In the genomic region with DNA sequence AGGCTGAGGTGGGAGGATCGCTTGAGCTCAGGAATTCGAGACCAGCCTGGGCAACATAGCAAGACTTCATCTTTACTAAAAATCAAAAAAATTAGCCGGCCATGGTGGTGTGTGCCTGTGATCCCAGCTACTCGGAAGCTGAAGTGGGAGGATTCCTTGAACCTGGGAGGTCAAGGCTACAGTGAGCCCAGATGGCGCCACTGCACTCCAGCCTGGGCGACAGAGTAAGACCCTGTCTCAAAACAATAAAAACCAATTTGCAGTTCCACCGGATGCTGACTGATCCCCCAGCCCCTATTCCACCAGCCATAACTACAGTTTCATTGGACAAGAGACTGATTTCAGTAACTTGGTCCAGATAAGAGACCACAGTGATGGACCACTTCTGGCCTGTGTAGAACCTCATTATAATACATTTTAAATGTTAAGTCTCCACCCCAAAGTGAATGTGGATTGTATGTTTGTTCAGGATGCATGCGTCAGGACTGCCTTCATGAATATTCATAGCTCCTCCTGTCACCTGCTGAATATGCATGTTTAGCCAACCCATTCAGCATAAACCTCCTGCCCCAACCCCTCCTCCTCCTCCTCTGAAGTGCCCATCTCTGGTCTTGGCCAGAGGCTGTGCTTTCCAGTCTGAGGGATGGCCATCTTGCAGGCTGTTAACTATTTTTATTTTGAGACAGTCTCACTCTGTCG, we compare ENCODE assay signal across 12 cellular contexts. TPM values are rescaled to one million over a fixed set of nuclear protein-coding genes. Genes with fewer than 3 reads are reported as not detected.
DNase-seq lines count a peak whose midpoint lies in the region; ATAC-seq, FAIRE-seq and TF ChIP-seq lines count a peak whose summit lies in the region.
"Had no signal": no experiment of that assay in that cellular context is flagged by ENCODE, and none has a peak within 500 bp of the region (broad histone marks: within the 10 kb centered on the region; RNA-seq: fewer than 3 reads in every experiment).

No MANE protein-coding gene starts in this region.

- peaks cover 3 to 28% of the 10 kb centered on the region in 2 experiments for H4K20me1 ChIP-seq in H1 (replicated peaks in 1 of 2; ENCODE audit: control insufficient read depth in 1 of 2, insufficient read depth in 2 of 2, low read length in 2 of 2)

- no peak overlapping the region for H3K4ac ChIP-seq in H1 (replicated peaks; ENCODE audit: insufficient read length, low read depth, low read length)

- H3K4me3 ChIP-seq in RWPE2 (ENCODE audit: severe bottlenecking) (no peak overlapping the region), H1 (ENCODE audit: extremely low read depth in 1 of 4, insufficient read depth in 2 of 4, low read depth in 3 of 4, low read length in 4 of 4) (no peak overlapping the region)

- no peak overlapping the region for H3K56ac ChIP-seq in H1 (replicated peaks; ENCODE audit: insufficient read length, low read depth, low read length)

- no peak overlapping the region for H4K5ac ChIP-seq in H1 (ENCODE audit: insufficient read length, low read depth, low read length)

- peaks cover 14% of the 10 kb centered on the region for H3K79me1 ChIP-seq in H1 (ENCODE audit: low read depth, low read length)

- H2AK5ac ChIP-seq in H1 (ENCODE audit: low read depth, low read length) = no peak overlapping the region

- H3K14ac ChIP-seq in H1 (ENCODE audit: insufficient read length) = no peak overlapping the region

- peaks cover 9 to 23% of the 10 kb centered on the region in 2 experiments for H3K79me2 ChIP-seq in H1 (ENCODE audit: control insufficient read depth in 1 of 2, insufficient read depth in 2 of 2, low read length in 2 of 2)

- H3K9me3 ChIP-seq in RWPE2 (ENCODE audit: severe bottlenecking) (no peaks in the 10 kb centered on the region), H1 (ENCODE audit: insufficient read depth in 2 of 2, low read depth in 1 of 2, low read length in 1 of 2) (no peaks in the 10 kb centered on the region)

- H4K8ac ChIP-seq in H1 (ENCODE audit: extremely low read depth, insufficient read depth, low read length) = no peak overlapping the region

- POLR2A ChIA-PET in H1 (lab: Charles Lee; ENCODE audit: partially characterized antibody) = interaction anchor here (0.8 to 7.9 kb wide), 3 partner anchors 8 to 25 kb away, joined by 3 to 100 read pairs (median 3); a partner anchor contains a TSS

- no peak for DNase-seq in RWPE2 (ENCODE audit: low spot score)
- DNase-seq in H1 (ENCODE audit: low read depth in 1 of 2, low spot score in 2 of 2) = no peak
- DNase-seq in AG08396 (ENCODE audit: low spot score) = no peak
- no peak for DNase-seq in stimulated activated CD4-positive, alpha-beta T cell treated with anti-CD3 and anti-CD28 coated beads, Interleukin-2, amount 100 ng/mL, for 48 hours
- no peak for DNase-seq in substantia nigra (lab: John Stamatoyannopoulos, UW)
- DNase-seq: foreskin keratinocyte, NCI-H1048, occipital lobe had no signal

- ATAC-seq in RWPE2 (ENCODE audit: low read depth) (no peak), GM18520 (IDR thresholded peaks at IDR 0.05; ENCODE audit: unreplicated experiment) (no peak)
- ATAC-seq: foreskin keratinocyte had no signal

- H3K9ac ChIP-seq in H1 (replicated peaks in 1 of 4; ENCODE audit: extremely low read depth in 1 of 4, low read depth in 3 of 4, low read length in 3 of 4) = no peak overlapping the region

- H2AFZ ChIP-seq in H1 (ENCODE audit: low read length) = no peak overlapping the region

- H2BK15ac ChIP-seq in H1 (ENCODE audit: low read length) = no peak overlapping the region

- no peak for TF ChIP-seq CTCF in 22Rv1 (IDR thresholded peaks at IDR 0.05)
- TF ChIP-seq CTCF in RWPE2 (IDR thresholded peaks at IDR 0.05; ENCODE audit: poor library complexity, severe bottlenecking) = no peak
- TF ChIP-seq CTCF in H1 (IDR thresholded peaks at IDR 0.05; ENCODE audit: control extremely low read depth in 1 of 3, insufficient read depth in 1 of 3, low read depth in 1 of 3, low read length in 3 of 3) = no peak

- peaks cover 4% of the 10 kb centered on the region for H3K4me1 ChIP-seq in RWPE2 (ENCODE audit: insufficient read depth, poor library complexity, severe bottlenecking)
- peaks cover 0 to 12% (median 3%) of the 10 kb centered on the region in 4 experiments; a peak in 4 of 7 replicates for H3K4me1 ChIP-seq in H1 (replicated peaks in 1 of 4; ENCODE audit: control insufficient read depth in 3 of 4, insufficient read depth in 4 of 4, low read length in 3 of 4)

- no peak for TF ChIP-seq EP300 in H1 (IDR thresholded peaks at IDR 0.05; ENCODE audit: borderline replicate concordance in 1 of 2, low read depth in 2 of 2, low read length in 2 of 2)

- peaks cover 32% of the 10 kb centered on the region for H3K36me3 ChIP-seq in RWPE2 (ENCODE audit: low read depth)
- H3K36me3 ChIP-seq in H1 (ENCODE audit: control insufficient read depth in 2 of 4, insufficient read depth in 4 of 4, low read length in 3 of 4) = peaks cover 3 to 10% (median 7%) of the 10 kb centered on the region in 4 experiments; a peak in 7 of 8 replicates

- no peak overlapping the region for H3K18ac ChIP-seq in H1 (ENCODE audit: extremely low read depth, low read length)

- no peak overlapping the region; a peak in 1 of 4 replicates for H3K4me2 ChIP-seq in H1 (ENCODE audit: insufficient read depth in 1 of 2, low read depth in 2 of 2, low read length in 2 of 2)

- CTCF ChIA-PET in H1 (lab: Charles Lee; ENCODE audit: partially characterized antibody) = interaction anchor here (0.6 to 3.0 kb wide), 5 partner anchors 13 to 56 kb away, joined by 3 to 13 read pairs (median 5); no protein-coding TSS in a partner anchor

- no peak for TF ChIP-seq RAD21 in H1 (IDR thresholded peaks at IDR 0.05 in 1 of 2, conservative IDR thresholded peaks at IDR 0.05 in 1 of 2; ENCODE audit: low read depth in 2 of 2, low read length in 2 of 2)

- no peak overlapping the region for H4K91ac ChIP-seq in H1 (replicated peaks; ENCODE audit: insufficient read length, low read length)

- no peak overlapping the region for H2BK5ac ChIP-seq in H1 (ENCODE audit: low read depth, low read length)

- WGBS in H1 (ENCODE audit: extremely low coverage in 1 of 2, insufficient coverage in 1 of 2, insufficient read length in 1 of 2, insufficient replicate concordance in 2 of 2, low coverage in 1 of 2, low lambda C conversion rate in 2 of 2, missing lambda C conversion rate in 1 of 2), 2 experiments = 86% methylated on average over 9 of the region's 9 CpGs; no CpG with 5 or more reads in 1 of the 2 experiments

- no peak overlapping the region for H2BK12ac ChIP-seq in H1 (ENCODE audit: low read depth, low read length)

- TF ChIP-seq POLR2A in H1 (IDR thresholded peaks at IDR 0.05; ENCODE audit: control extremely low read depth in 1 of 2, low read depth in 2 of 2, low read length in 2 of 2) = no peak

- no peak overlapping the region for H2BK20ac ChIP-seq in H1 (ENCODE audit: low read length)

- H3K27ac ChIP-seq in 22Rv1 (peak overlapping the region; percentile 98), RWPE2 (ENCODE audit: poor library complexity, severe bottlenecking) (peak overlapping the region; percentile 85), H1 (ENCODE audit: low read depth, low read length) (no peak overlapping the region), substantia nigra (ENCODE audit: low read depth, low read length, poor library complexity, severe bottlenecking) (no peak overlapping the region)
- H3K27ac ChIP-seq: foreskin keratinocyte had no signal

- H3K23ac ChIP-seq in H1 (ENCODE audit: insufficient read length) = no peak overlapping the region

- H3K27me3 ChIP-seq in RWPE2 (ENCODE audit: insufficient read depth, poor library complexity, severe bottlenecking) (no peaks in the 10 kb centered on the region), H1 (replicated peaks in 1 of 4; ENCODE audit: control insufficient read depth in 3 of 4, extremely low read depth in 1 of 4, insufficient read depth in 3 of 4, low read length in 3 of 4) (no peaks in the 10 kb centered on the region)
- H3K27me3 ChIP-seq: foreskin keratinocyte had no signal

- H3K23me2 ChIP-seq in H1 (ENCODE audit: low read depth, low read length) = peaks cover 12% of the 10 kb centered on the region; the same call in 1 of the 2 replicates

- FAIRE-seq in G401.6 (lab: Jason Lieb, UNC) (peak; percentile 36), H1 (lab: Jason Lieb, UNC) (no peak)
- FAIRE-seq: H54 had no signal

- H2BK120ac ChIP-seq in H1 (replicated peaks; ENCODE audit: low read depth, low read length) = no peak overlapping the region

RNA-seq across cellular contexts. Expression of a gene that starts 2.3 kb away (rescaled TPM):
- total RNA-seq in H1 (2021; fragmentation: NEBNext Ultra II Directional; extraction: Animal tissue kit (Norgen Biotek cat#: 25700)) = 45.1 and 49.0 TPM in 2 replicates
- 24.6 and 44.1 TPM in 2 replicates for polyA plus RNA-seq in H1 (2011; rRNA removed)
- polyA plus RNA-seq in H1 (2011; cell fraction: cytosol; rRNA removed) = 41.5 TPM
- polyA plus RNA-seq in H1 (2011; cell fraction: nucleus; rRNA removed) = 18.5 TPM
- 36.4 to 63.8 TPM (median 38.7 TPM) in 4 replicates for polyA plus RNA-seq in H1 (2012, experiment 1 of 2)
- 16.6 TPM for polyA plus RNA-seq in H1 (2012, experiment 2 of 2)
- 38.1 TPM for polyA plus RNA-seq in H1 (2013, experiment 1 of 2)
- 38.5 TPM for polyA plus RNA-seq in H1 (2013, experiment 2 of 2)
- 19.4 and 22.8 TPM in 2 replicates for polyA minus RNA-seq in H1 (2011; rRNA and poly(A)+ RNA removed)
- 29.6 TPM for polyA minus RNA-seq in H1 (2011; cell fraction: cytosol; rRNA and poly(A)+ RNA removed)
- 13.3 TPM for polyA minus RNA-seq in H1 (2011; cell fraction: nucleus; rRNA and poly(A)+ RNA removed)

RNA-seq across cellular contexts. Expression of a gene that starts 6.7 kb away (rescaled TPM):
- total RNA-seq in H1 (2021; fragmentation: NEBNext Ultra II Directional; extraction: Animal tissue kit (Norgen Biotek cat#: 25700)) = 28.5 and 31.5 TPM in 2 replicates
- polyA plus RNA-seq in H1 (2011; rRNA removed) = 58.7 and 89.1 TPM in 2 replicates
- 56.3 TPM for polyA plus RNA-seq in H1 (2011; cell fraction: cytosol; rRNA removed)
- polyA plus RNA-seq in H1 (2011; cell fraction: nucleus; rRNA removed) = 148 TPM
- polyA plus RNA-seq in H1 (2012, experiment 1 of 2) = 20.4 to 36.0 TPM (median 32.1 TPM) in 4 replicates
- 25.8 TPM for polyA plus RNA-seq in H1 (2012, experiment 2 of 2)
- 24.7 TPM for polyA plus RNA-seq in H1 (2013, experiment 1 of 2)
- 26.9 TPM for polyA plus RNA-seq in H1 (2013, experiment 2 of 2)
- polyA minus RNA-seq in H1 (2011; rRNA and poly(A)+ RNA removed) = 16.4 and 19.6 TPM in 2 replicates
- 25.7 TPM for polyA minus RNA-seq in H1 (2011; cell fraction: cytosol; rRNA and poly(A)+ RNA removed)
- polyA minus RNA-seq in H1 (2011; cell fraction: nucleus; rRNA and poly(A)+ RNA removed) = 30.7 TPM

RNA-seq across cellular contexts. Expression of a gene that starts 6.9 kb away (rescaled TPM):
- 147 and 148 TPM in 2 replicates for total RNA-seq in H1 (2021; fragmentation: NEBNext Ultra II Directional; extraction: Animal tissue kit (Norgen Biotek cat#: 25700))
- 73.8 and 113 TPM in 2 replicates for polyA plus RNA-seq in H1 (2011; rRNA removed)
- 93.2 TPM for polyA plus RNA-seq in H1 (2011; cell fraction: cytosol; rRNA removed)
- 159 TPM for polyA plus RNA-seq in H1 (2011; cell fraction: nucleus; rRNA removed)
- 127 to 150 TPM (median 147 TPM) in 4 replicates for polyA plus RNA-seq in H1 (2012, experiment 1 of 2)
- polyA plus RNA-seq in H1 (2012, experiment 2 of 2) = 102 TPM
- 103 TPM for polyA plus RNA-seq in H1 (2013, experiment 1 of 2)
- polyA plus RNA-seq in H1 (2013, experiment 2 of 2) = 92.2 TPM
- polyA minus RNA-seq in H1 (2011; rRNA and poly(A)+ RNA removed) = 22.0 and 36.9 TPM in 2 replicates
- 57.8 TPM for polyA minus RNA-seq in H1 (2011; cell fraction: cytosol; rRNA and poly(A)+ RNA removed)
- polyA minus RNA-seq in H1 (2011; cell fraction: nucleus; rRNA and poly(A)+ RNA removed) = 46.0 TPM

RNA-seq across cellular contexts. Expression of a gene that starts 30.3 kb away (rescaled TPM):
- total RNA-seq in H1 (2021; fragmentation: NEBNext Ultra II Directional; extraction: Animal tissue kit (Norgen Biotek cat#: 25700)) = 2.0 and 2.8 TPM in 2 replicates
- polyA plus RNA-seq in H1 (2011; rRNA removed) = 1.9 and 2.5 TPM in 2 replicates
- 2.2 TPM for polyA plus RNA-seq in H1 (2011; cell fraction: cytosol; rRNA removed)
- polyA plus RNA-seq in H1 (2011; cell fraction: nucleus; rRNA removed) = 3.8 TPM
- 0.57 to 2.2 TPM (median 1.6 TPM) in 4 replicates for polyA plus RNA-seq in H1 (2012, experiment 1 of 2)
- polyA plus RNA-seq in H1 (2012, experiment 2 of 2) = 1.1 TPM
- 1.4 TPM for polyA plus RNA-seq in H1 (2013, experiment 1 of 2)
- polyA plus RNA-seq in H1 (2013, experiment 2 of 2) = 1.1 TPM
- polyA minus RNA-seq in H1 (2011; rRNA and poly(A)+ RNA removed) = 3.3 and 3.7 TPM in 2 replicates
- 1.3 TPM for polyA minus RNA-seq in H1 (2011; cell fraction: cytosol; rRNA and poly(A)+ RNA removed)
- 2.3 TPM for polyA minus RNA-seq in H1 (2011; cell fraction: nucleus; rRNA and poly(A)+ RNA removed)

Comparison
In these comparisons a context has a peak if more than half of its experiments do, and no peak if none do; other contexts are left out.
1. H3K27ac ChIP-seq: peak in 22Rv1 (single experiment) and RWPE2 (single experiment); none in H1 (single experiment) and substantia nigra (single experiment).